8 cellular contexts compared by ENCODE assay signal in the genomic region with DNA sequence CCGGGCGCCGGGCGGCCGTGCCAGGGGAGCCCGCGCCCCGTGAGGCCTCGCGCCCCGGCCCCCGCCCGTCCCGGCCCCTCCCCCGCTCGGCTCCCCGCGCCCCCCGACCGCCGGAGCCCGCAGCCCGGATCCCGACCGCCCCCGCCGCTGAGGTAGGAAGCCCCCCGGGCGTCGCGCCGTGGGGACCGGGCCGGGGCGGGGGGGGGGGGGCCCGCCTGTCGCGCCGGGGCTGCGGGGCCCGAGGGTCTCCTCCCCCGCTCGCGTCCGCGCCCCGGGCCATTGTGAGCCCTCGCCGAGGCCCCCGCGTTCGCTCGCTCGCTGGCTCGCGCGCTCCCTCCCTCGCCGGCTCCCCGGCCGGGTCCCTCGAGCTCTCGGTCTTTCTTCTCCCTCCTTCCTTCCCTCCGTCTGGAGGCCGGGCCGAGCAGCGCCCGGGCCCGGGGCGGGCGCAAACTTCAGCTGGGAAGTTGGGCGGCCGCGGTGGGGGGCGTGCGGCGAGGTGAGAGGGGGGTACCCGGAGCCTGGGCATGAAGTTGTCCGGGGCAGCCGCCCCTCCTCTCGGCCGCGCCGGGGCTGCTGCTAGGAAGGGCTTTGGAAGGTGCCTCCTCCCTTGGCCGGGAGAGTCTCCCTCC. TPM values are rescaled to one million over a fixed set of nuclear protein-coding genes. Genes with fewer than 3 reads are reported as not detected.
A peak's percentile ranks its signal among the peaks of the same experiment; 100 is the strongest.
DNase-seq lines count a peak whose midpoint lies in the region; ATAC-seq, FAIRE-seq and TF ChIP-seq lines count a peak whose summit lies in the region.

No MANE protein-coding gene starts in this region.

- H3K27ac ChIP-seq in astrocyte (ENCODE audit: low read depth, low read length) = peak overlapping the region; percentile 33
- H3K27ac ChIP-seq in right lobe of liver = peak overlapping the region in 1 of 3 donors; percentile 15

- H3K4me3 Mint-ChIP-seq in activated naive CD4-positive, alpha-beta T cell treated with anti-CD3 and anti-CD28 coated beads for 36 hours = peak overlapping the region; percentile 21
- peak overlapping the region; percentile 85 for H3K4me3 Mint-ChIP-seq in astrocyte (ENCODE audit: unreplicated experiment)

- ATAC-seq in right lobe of liver = no peak
- ATAC-seq in HG03378 (IDR thresholded peaks at IDR 0.05; ENCODE audit: unreplicated experiment) = no peak

- no peaks in the 10 kb centered on the region for H3K36me3 Mint-ChIP-seq in activated naive CD4-positive, alpha-beta T cell treated with anti-CD3 and anti-CD28 coated beads for 36 hours (ENCODE audit: low read depth)
- no peaks in the 10 kb centered on the region for H3K36me3 Mint-ChIP-seq in astrocyte (ENCODE audit: low read depth, unreplicated experiment)

- DNase-seq in activated naive CD4-positive, alpha-beta T cell treated with anti-CD3 and anti-CD28 coated beads for 36 hours = no peak
- no peak for DNase-seq in activated naive CD4-positive, alpha-beta T cell treated with anti-CD3 and anti-CD28 coated beads, Interleukin-2, amount 50 U/mL, for 16 hours
- DNase-seq in astrocyte (ENCODE audit: low read depth) (no peak), right lobe of liver (peak in 1 of 3 donors; percentile 21), urothelium cell line (ENCODE audit: low spot score) (peak; percentile 38), mesenteric fat pad (ENCODE audit: low spot score) (no peak)
- DNase-seq in activated CD4-positive, alpha-beta T cell treated with anti-CD3 and anti-CD28 coated beads for 48 hours = no peak

- no peaks in the 10 kb centered on the region for H3K36me3 ChIP-seq in astrocyte (ENCODE audit: insufficient read depth, low read length)
- no peaks in the 10 kb centered on the region for H3K36me3 ChIP-seq in right lobe of liver

- H2AFZ ChIP-seq in astrocyte (ENCODE audit: low read depth, low read length) = no peak overlapping the region

- WGBS in right lobe of liver (ENCODE audit: insufficient coverage, low coverage, low lambda C conversion rate, missing lambda C conversion rate) = 0% methylated on average over 15 of the region's 85 CpGs

- peaks cover 49% of the 10 kb centered on the region for H3K79me2 ChIP-seq in astrocyte (ENCODE audit: insufficient read depth, low read length)

- no peak for TF ChIP-seq POLR2A in right lobe of liver (IDR thresholded peaks at IDR 0.05)

- peaks cover 11% of the 10 kb centered on the region for H3K4me1 Mint-ChIP-seq in activated naive CD4-positive, alpha-beta T cell treated with anti-CD3 and anti-CD28 coated beads for 36 hours (ENCODE audit: low read depth)
- H3K4me1 Mint-ChIP-seq in astrocyte (ENCODE audit: low read depth, unreplicated experiment) = peaks cover 2% of the 10 kb centered on the region

- TF ChIP-seq CTCF in astrocyte (IDR thresholded peaks at IDR 0.05; ENCODE audit: insufficient read depth, low read depth, low read length) (no peak), right lobe of liver (IDR thresholded peaks at IDR 0.05) (no peak)

- no peaks in the 10 kb centered on the region for H3K27me3 ChIP-seq in astrocyte (ENCODE audit: insufficient read depth, low read length)
- no peaks in the 10 kb centered on the region for H3K27me3 ChIP-seq in right lobe of liver

- H3K9me3 ChIP-seq in astrocyte (ENCODE audit: insufficient read depth, low read depth, low read length) (no peaks in the 10 kb centered on the region), right lobe of liver (no peaks in the 10 kb centered on the region)

- H4K20me1 ChIP-seq in astrocyte (ENCODE audit: insufficient read depth, low read length) = peaks cover 48% of the 10 kb centered on the region

- H3K4me1 ChIP-seq in astrocyte (ENCODE audit: insufficient read depth, low read length) = peaks cover 48% of the 10 kb centered on the region
- H3K4me1 ChIP-seq in right lobe of liver = peaks cover 0 to 35% (median 7%) of the 10 kb centered on the region in 4 donors

- peaks cover 11% of the 10 kb centered on the region for H3K27me3 Mint-ChIP-seq in activated naive CD4-positive, alpha-beta T cell treated with anti-CD3 and anti-CD28 coated beads for 36 hours (ENCODE audit: low read depth)
- H3K27me3 Mint-ChIP-seq in astrocyte (ENCODE audit: low read depth, unreplicated experiment) = no peaks in the 10 kb centered on the region

- H3K4me2 ChIP-seq in astrocyte (ENCODE audit: low read length) = peak overlapping the region; percentile 96

- peak overlapping the region; percentile 78 for H3K9ac ChIP-seq in astrocyte (ENCODE audit: low read length)

- FAIRE-seq in astrocyte (lab: Jason Lieb, UNC) (no peak), urothelium cell line (lab: Jason Lieb, UNC) (no peak)

- intact Hi-C loops in activated naive CD4-positive, alpha-beta T cell treated with anti-CD3 and anti-CD28 coated beads for 36 hours (cut with micrococcal nuclease) = no loop called here
- intact Hi-C loops in right lobe of liver (cut with DNase I) = no loop called here

- no peak overlapping the region for H3K27ac Mint-ChIP-seq in activated naive CD4-positive, alpha-beta T cell treated with anti-CD3 and anti-CD28 coated beads for 36 hours
- H3K27ac Mint-ChIP-seq in astrocyte (ENCODE audit: unreplicated experiment) = no peak overlapping the region

- H3K9me3 Mint-ChIP-seq in activated naive CD4-positive, alpha-beta T cell treated with anti-CD3 and anti-CD28 coated beads for 36 hours = no peaks in the 10 kb centered on the region
- H3K9me3 Mint-ChIP-seq in astrocyte (ENCODE audit: unreplicated experiment) = no peaks in the 10 kb centered on the region

- CTCF ChIA-PET in activated naive CD4-positive, alpha-beta T cell treated with anti-CD3 and anti-CD28 coated beads for 36 hours (lab: Charles Lee) = no interaction called here

- peak overlapping the region; percentile 72 for H3K4me3 ChIP-seq in astrocyte (ENCODE audit: insufficient read depth, low read depth, low read length)
- H3K4me3 ChIP-seq in right lobe of liver = peak overlapping the region; percentile 20 to 52 (median 36)

RNA-seq across cellular contexts. Expression of a gene that starts 0.3 kb away (rescaled TPM):
- total RNA-seq in activated naive CD4-positive, alpha-beta T cell treated with anti-CD3 and anti-CD28 coated beads for 36 hours = under 1 TPM; 0.12 to 0.24 TPM
- total RNA-seq in astrocyte (16.5 and 18.9 TPM in 2 replicates), right lobe of liver (1 to 10 TPM in 5 of 6 experiments, under 1 TPM in 1; 0.79 to 2.6 (median 1.4) TPM), mesenteric fat pad (14.2 TPM)

RNA-seq across cellular contexts. Expression of a gene that starts 34.9 kb away (rescaled TPM):
- total RNA-seq in activated naive CD4-positive, alpha-beta T cell treated with anti-CD3 and anti-CD28 coated beads for 36 hours = 10 to 100 TPM; 67.8 to 71.3 TPM
- total RNA-seq in astrocyte (50.7 and 51.9 TPM in 2 replicates), right lobe of liver (10 to 100 TPM; 27.9 to 45.9 (median 32.8) TPM), mesenteric fat pad (38.2 TPM)

RNA-seq across cellular contexts. Expression of a gene that starts 43.4 kb away (rescaled TPM):
- total RNA-seq in activated naive CD4-positive, alpha-beta T cell treated with anti-CD3 and anti-CD28 coated beads for 36 hours = 10 to 100 TPM; 24.0 to 27.7 TPM
- total RNA-seq in astrocyte = 6.1 and 7.7 TPM in 2 replicates
- total RNA-seq in right lobe of liver = 1 to 10 TPM; 2.6 to 5.8 (median 3.7) TPM
- total RNA-seq in mesenteric fat pad = 8.2 TPM

RNA-seq across cellular contexts. Expression of a gene that starts 55.4 kb away (rescaled TPM):
- not detected for total RNA-seq in activated naive CD4-positive, alpha-beta T cell treated with anti-CD3 and anti-CD28 coated beads for 36 hours
- 32.0 and 38.7 TPM in 2 replicates for total RNA-seq in astrocyte
- 10 to 100 TPM; 13.5 to 22.9 (median 16.8) TPM for total RNA-seq in right lobe of liver
- total RNA-seq in mesenteric fat pad = 26.6 TPM
